1 cellular context compared by ENCODE assay signal in the genomic region with DNA sequence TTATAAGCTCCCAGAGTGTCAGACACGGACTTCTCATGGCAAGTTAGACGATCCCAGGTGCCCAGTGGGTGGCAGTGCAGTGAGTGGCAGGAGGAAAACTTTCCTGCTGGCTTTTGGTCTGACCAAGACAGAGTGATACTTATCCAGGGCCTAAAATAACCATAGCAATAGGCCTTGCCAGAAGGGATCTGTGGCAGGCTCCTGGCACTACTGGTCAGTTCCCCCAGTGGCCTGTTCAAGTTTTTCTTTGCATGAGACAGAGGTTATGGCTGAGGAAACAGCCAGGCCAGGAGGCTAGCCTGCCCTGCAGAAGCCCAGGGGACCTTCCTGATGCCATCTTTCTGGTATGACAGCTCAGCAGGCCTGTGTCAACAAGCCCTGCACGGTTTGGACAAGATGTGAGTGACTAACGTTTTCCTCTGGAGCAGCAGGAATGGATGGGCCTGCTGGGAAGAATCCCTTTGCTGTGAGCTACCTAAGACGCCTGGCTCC.
TF ChIP-seq lines count a peak whose summit lies in the region.

No MANE protein-coding gene starts in this region.

TF ChIP-seq in GM23338, 12 proteins besides CTCF, POLR2A, EP300 and RAD21 (continued from another document):
- TF ChIP-seq, protein P1, sequence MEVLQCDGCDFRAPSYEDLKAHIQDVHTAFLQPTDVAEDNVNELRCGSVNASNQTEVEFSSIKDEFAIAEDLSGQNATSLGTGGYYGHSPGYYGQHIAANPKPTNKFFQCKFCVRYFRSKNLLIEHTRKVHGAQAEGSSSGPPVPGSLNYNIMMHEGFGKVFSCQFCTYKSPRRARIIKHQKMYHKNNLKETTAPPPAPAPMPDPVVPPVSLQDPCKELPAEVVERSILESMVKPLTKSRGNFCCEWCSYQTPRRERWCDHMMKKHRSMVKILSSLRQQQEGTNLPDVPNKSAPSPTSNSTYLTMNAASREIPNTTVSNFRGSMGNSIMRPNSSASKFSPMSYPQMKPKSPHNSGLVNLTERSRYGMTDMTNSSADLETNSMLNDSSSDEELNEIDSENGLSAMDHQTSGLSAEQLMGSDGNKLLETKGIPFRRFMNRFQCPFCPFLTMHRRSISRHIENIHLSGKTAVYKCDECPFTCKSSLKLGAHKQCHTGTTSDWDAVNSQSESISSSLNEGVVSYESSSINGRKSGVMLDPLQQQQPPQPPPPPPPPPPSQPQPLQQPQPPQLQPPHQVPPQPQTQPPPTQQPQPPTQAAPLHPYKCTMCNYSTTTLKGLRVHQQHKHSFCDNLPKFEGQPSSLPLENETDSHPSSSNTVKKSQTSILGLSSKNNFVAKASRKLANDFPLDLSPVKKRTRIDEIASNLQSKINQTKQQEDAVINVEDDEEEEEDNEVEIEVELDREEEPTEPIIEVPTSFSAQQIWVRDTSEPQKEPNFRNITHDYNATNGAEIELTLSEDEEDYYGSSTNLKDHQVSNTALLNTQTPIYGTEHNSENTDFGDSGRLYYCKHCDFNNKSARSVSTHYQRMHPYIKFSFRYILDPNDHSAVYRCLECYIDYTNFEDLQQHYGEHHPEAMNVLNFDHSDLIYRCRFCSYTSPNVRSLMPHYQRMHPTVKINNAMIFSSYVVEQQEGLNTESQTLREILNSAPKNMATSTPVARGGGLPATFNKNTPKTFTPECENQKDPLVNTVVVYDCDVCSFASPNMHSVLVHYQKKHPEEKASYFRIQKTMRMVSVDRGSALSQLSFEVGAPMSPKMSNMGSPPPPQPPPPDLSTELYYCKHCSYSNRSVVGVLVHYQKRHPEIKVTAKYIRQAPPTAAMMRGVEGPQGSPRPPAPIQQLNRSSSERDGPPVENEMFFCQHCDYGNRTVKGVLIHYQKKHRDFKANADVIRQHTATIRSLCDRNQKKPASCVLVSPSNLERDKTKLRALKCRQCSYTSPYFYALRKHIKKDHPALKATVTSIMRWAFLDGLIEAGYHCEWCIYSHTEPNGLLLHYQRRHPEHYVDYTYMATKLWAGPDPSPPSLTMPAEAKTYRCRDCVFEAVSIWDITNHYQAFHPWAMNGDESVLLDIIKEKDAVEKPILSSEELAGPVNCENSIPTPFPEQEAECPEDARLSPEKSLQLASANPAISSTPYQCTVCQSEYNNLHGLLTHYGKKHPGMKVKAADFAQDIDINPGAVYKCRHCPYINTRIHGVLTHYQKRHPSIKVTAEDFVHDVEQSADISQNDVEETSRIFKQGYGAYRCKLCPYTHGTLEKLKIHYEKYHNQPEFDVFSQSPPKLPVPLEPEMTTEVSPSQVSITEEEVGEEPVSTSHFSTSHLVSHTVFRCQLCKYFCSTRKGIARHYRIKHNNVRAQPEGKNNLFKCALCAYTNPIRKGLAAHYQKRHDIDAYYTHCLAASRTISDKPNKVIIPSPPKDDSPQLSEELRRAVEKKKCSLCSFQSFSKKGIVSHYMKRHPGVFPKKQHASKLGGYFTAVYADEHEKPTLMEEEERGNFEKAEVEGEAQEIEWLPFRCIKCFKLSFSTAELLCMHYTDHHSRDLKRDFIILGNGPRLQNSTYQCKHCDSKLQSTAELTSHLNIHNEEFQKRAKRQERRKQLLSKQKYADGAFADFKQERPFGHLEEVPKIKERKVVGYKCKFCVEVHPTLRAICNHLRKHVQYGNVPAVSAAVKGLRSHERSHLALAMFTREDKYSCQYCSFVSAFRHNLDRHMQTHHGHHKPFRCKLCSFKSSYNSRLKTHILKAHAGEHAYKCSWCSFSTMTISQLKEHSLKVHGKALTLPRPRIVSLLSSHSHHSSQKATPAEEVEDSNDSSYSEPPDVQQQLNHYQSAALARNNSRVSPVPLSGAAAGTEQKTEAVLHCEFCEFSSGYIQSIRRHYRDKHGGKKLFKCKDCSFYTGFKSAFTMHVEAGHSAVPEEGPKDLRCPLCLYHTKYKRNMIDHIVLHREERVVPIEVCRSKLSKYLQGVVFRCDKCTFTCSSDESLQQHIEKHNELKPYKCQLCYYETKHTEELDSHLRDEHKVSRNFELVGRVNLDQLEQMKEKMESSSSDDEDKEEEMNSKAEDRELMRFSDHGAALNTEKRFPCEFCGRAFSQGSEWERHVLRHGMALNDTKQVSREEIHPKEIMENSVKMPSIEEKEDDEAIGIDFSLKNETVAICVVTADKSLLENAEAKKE (CRISPR knock-in tag; IDR thresholded peaks at IDR 0.05) = no peak
- TF ChIP-seq JUNB (IDR thresholded peaks at IDR 0.05; ENCODE audit: unreplicated experiment) (no peak), EZH2phosphoT487 (IDR thresholded peaks at IDR 0.05; ENCODE audit: unreplicated experiment) (no peak), ZNF331 (CRISPR knock-in tag; IDR thresholded peaks at IDR 0.05; ENCODE audit: low read depth) (no peak), ZNF114 (CRISPR knock-in tag; IDR thresholded peaks at IDR 0.05) (no peak), POLR2AphosphoS5 (IDR thresholded peaks at IDR 0.05; ENCODE audit: low read depth) (no peak), NANOG (IDR thresholded peaks at IDR 0.05; ENCODE audit: borderline replicate concordance) (no peak)
- TF ChIP-seq, protein P2, sequence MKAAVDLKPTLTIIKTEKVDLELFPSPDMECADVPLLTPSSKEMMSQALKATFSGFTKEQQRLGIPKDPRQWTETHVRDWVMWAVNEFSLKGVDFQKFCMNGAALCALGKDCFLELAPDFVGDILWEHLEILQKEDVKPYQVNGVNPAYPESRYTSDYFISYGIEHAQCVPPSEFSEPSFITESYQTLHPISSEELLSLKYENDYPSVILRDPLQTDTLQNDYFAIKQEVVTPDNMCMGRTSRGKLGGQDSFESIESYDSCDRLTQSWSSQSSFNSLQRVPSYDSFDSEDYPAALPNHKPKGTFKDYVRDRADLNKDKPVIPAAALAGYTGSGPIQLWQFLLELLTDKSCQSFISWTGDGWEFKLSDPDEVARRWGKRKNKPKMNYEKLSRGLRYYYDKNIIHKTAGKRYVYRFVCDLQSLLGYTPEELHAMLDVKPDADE (IDR thresholded peaks at IDR 0.05) = no peak
